In the genomic region with DNA sequence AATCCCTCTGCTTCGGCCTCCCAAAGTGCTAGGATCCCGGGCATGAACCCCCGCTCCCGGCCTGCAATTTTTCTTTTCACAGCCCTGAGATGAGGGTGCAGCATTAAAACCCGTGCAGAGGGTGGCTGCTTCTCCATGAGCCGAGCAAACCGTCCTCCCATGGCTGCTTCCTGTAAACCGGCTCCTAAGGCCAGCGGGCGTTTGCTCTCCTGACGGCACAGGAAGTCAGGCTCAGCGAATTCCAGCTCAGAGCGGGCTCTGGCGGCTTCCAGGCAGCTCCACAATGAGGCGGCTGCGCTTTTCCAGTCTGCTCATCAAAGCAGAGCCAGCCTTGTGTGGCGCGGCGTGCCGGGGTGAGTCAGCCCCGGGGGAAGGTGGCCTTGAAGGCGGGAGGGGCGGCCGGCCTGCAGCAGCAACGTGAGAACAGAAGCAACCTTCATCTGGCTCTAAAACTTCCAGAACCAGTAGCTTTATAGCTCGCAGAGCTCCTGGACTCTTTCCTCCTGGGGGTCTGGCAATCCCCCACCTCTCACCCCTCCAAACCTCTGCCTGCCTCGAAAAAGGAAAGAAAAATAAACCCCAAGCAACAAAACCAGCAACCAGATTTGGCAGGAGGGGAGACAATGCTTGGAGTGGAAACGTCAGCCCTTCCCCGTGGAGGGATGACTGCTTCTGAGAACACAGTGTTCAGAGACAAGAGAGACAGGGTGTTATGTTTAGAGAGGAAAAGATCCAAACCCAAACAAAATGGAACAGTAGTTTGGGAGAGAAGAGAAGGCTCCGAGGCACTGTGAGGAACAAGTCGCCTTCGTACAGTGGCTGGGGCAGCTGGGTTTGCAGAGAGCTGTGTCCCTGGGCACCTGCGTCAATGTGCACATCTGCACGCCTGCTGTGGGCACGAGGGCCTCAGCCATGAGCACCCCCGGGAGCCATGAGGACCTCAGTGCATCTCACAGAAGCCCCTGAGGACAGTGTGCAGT, we compare ENCODE assay signal across 8 cellular contexts.
A peak's percentile ranks its signal among the peaks of the same experiment; 100 is the strongest.
DNase-seq lines count a peak whose midpoint lies in the region; ATAC-seq, FAIRE-seq and TF ChIP-seq lines count a peak whose summit lies in the region.

No MANE protein-coding gene starts in this region.

- peak; percentile 95 for TF ChIP-seq POLR2A in right lobe of liver (IDR thresholded peaks at IDR 0.05)

- H3K9me3 ChIP-seq in right lobe of liver = no peaks in the 10 kb centered on the region

- no peaks in the 10 kb centered on the region for H3K36me3 Mint-ChIP-seq in activated CD4-positive, alpha-beta memory T cell treated with anti-CD3 and anti-CD28 coated beads for 36 hours

- peak; percentile 91 for FAIRE-seq in A204.1 (lab: Jason Lieb, UNC)

- peaks cover 1% of the 10 kb centered on the region for H3K27me3 Mint-ChIP-seq in activated CD4-positive, alpha-beta memory T cell treated with anti-CD3 and anti-CD28 coated beads for 36 hours

- peaks cover 12% of the 10 kb centered on the region for H3K4me1 Mint-ChIP-seq in activated CD4-positive, alpha-beta memory T cell treated with anti-CD3 and anti-CD28 coated beads for 36 hours (ENCODE audit: low read depth)

- peak overlapping the region in 2 of 3 donors; percentile 20 for H3K4me3 ChIP-seq in right lobe of liver

- no peak overlapping the region for H3K27ac Mint-ChIP-seq in activated CD4-positive, alpha-beta memory T cell treated with anti-CD3 and anti-CD28 coated beads for 36 hours

- H3K27me3 ChIP-seq in right lobe of liver = no peaks in the 10 kb centered on the region

- CTCF ChIA-PET in activated CD4-positive, alpha-beta memory T cell treated with anti-CD3 and anti-CD28 coated beads for 36 hours (lab: Charles Lee) = interaction anchor here (1.1 to 1.8 kb wide), 4 partner anchors 9 to 93 kb away, joined by 3 to 7 read pairs (median 4); no protein-coding TSS in a partner anchor

- peak; percentile 50 for ATAC-seq in GM21825 (IDR thresholded peaks at IDR 0.05; ENCODE audit: unreplicated experiment)
- ATAC-seq in right lobe of liver = peak; percentile 51 to 62 (median 60)
- ATAC-seq in GM18868 (IDR thresholded peaks at IDR 0.05; ENCODE audit: unreplicated experiment) = no peak

- H3K4me3 Mint-ChIP-seq in activated CD4-positive, alpha-beta memory T cell treated with anti-CD3 and anti-CD28 coated beads for 36 hours = peak overlapping the region; percentile 52

- peaks cover 0 to 61% (median 31%) of the 10 kb centered on the region in 4 donors for H3K4me1 ChIP-seq in right lobe of liver

- POLR2A ChIA-PET in activated CD4-positive, alpha-beta memory T cell treated with anti-CD3 and anti-CD28 coated beads for 36 hours (lab: Charles Lee) = interaction anchor here (0.6 to 0.7 kb wide), 2 partner anchors 17 to 67 kb away, joined by 3 to 4 read pairs; a partner anchor contains a TSS

- WGBS in right lobe of liver (ENCODE audit: insufficient coverage, low coverage, low lambda C conversion rate, missing lambda C conversion rate) = 12% methylated on average over 34 of the region's 36 CpGs

- peak; percentile 90 for DNase-seq in NCI-H460 (ENCODE audit: extremely low read depth, low read depth)
- peak; percentile 85 for DNase-seq in activated CD4-positive, alpha-beta memory T cell treated with anti-CD3 and anti-CD28 coated beads for 36 hours
- DNase-seq in dermis microvascular lymphatic vessel endothelial cell (ENCODE audit: low read depth in 2 of 2) = peak; percentile 94 to 99
- peak; percentile 85 to 92 (median 89) for DNase-seq in right lobe of liver
- DNase-seq in stimulated activated CD4-positive, alpha-beta T cell treated with anti-CD3 and anti-CD28 coated beads, Interleukin-2, amount 100 ng/mL, for 48 hours = peak; percentile 56 to 66

- H3K36me3 ChIP-seq in right lobe of liver = no peaks in the 10 kb centered on the region

- peak overlapping the region; percentile 53 to 98 (median 93) for H3K27ac ChIP-seq in right lobe of liver

- peak in 2 of 4 donors; percentile 15 to 29 for TF ChIP-seq CTCF in right lobe of liver (IDR thresholded peaks at IDR 0.05)

- intact Hi-C loops in activated CD4-positive, alpha-beta memory T cell treated with anti-CD3 and anti-CD28 coated beads for 36 hours (cut with micrococcal nuclease) = loop anchor here (1.0 to 5.0 kb wide), 2 partner anchors 10 to 69 kb away; no protein-coding TSS in a partner anchor
- intact Hi-C loops in right lobe of liver (cut with DNase I) = loop anchor here in 1 of 2 donors (5.0 kb wide), 1 partner anchor 56 kb away; no protein-coding TSS in a partner anchor

- no peaks in the 10 kb centered on the region for H3K9me3 Mint-ChIP-seq in activated CD4-positive, alpha-beta memory T cell treated with anti-CD3 and anti-CD28 coated beads for 36 hours
